Comparison of ENCODE assay signal across 12 cellular contexts in the genomic region with DNA sequence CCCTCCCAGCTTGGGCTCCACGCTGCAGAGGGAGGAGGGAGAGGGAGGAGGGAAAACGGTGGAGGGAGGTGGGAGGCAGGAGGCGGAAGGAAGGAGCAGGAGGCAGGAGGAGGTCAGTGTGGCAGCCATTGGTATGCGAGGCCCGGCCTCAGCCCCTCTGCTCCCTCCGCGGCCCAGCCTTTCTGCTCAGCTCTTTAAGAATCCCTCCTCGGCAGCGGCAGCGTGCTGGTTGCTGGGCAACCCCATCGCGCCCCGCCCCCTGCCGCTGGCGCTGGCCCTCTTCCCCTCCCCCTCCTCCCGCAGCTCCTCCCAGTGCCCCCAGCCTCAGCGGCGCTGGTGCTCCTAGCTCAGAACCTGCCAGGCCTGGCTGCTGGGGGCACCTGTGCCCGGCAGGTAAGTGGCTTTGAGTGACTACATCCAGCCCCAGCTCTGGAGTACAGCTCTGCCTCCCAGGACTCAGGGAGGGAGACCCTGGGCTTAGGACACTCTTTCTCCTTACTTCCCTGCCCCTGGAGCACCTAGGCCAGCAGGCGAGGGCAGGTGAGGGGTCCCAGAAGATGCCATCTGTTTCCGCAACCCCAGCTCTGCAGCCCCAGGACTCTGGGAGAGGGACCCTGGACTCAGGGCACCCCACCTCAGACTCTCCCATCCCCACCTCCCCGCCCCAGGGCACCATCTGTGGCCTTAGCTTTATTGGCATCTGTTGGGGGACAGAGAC. TPM values are rescaled to one million over a fixed set of nuclear protein-coding genes. Genes with fewer than 3 reads are reported as not detected.
A peak's percentile ranks its signal among the peaks of the same experiment; 100 is the strongest.
DNase-seq lines count a peak whose midpoint lies in the region; ATAC-seq, FAIRE-seq and TF ChIP-seq lines count a peak whose summit lies in the region.
"Had no signal": no experiment of that assay in that cellular context is flagged by ENCODE, and none has a peak within 500 bp of the region (broad histone marks: within the 10 kb centered on the region; RNA-seq: fewer than 3 reads in every experiment).

No MANE protein-coding gene starts in this region.

- no peak for FAIRE-seq in HTR-8/SVneo (lab: Jason Lieb, UNC)
- FAIRE-seq: colon had no signal

- H3K9ac ChIP-seq in endocrine pancreas (ENCODE audit: control insufficient read depth, insufficient read depth, low read length) = peak overlapping the region; percentile 20

- no peaks in the 10 kb centered on the region for H3K9me3 Mint-ChIP-seq in activated naive CD4-positive, alpha-beta T cell treated with anti-CD3 and anti-CD28 coated beads for 36 hours
- H3K9me3 Mint-ChIP-seq in naive thymus-derived CD8-positive, alpha-beta T cell = no peaks in the 10 kb centered on the region
- H3K9me3 Mint-ChIP-seq: stimulated activated effector memory CD8-positive, alpha-beta T cell treated with anti-CD3 and anti-CD28 coated beads, Interleukin-12 subunit alpha, Interleukin-12 subunit beta, amount 100 ng/mL, for 72 hours had no signal

- H3K36me3 ChIP-seq in left ventricle myocardium inferior (no peaks in the 10 kb centered on the region), endocrine pancreas (ENCODE audit: control insufficient read depth, insufficient read depth, low read length) (no peaks in the 10 kb centered on the region), thoracic aorta (no peaks in the 10 kb centered on the region)

- no peak overlapping the region for H3K4me3 Mint-ChIP-seq in activated naive CD4-positive, alpha-beta T cell treated with anti-CD3 and anti-CD28 coated beads for 36 hours
- H3K4me3 Mint-ChIP-seq in naive thymus-derived CD8-positive, alpha-beta T cell = no peak overlapping the region
- H3K4me3 Mint-ChIP-seq: CD4-positive, CD25-positive, alpha-beta regulatory T cell; stimulated activated effector memory CD8-positive, alpha-beta T cell treated with anti-CD3 and anti-CD28 coated beads, Interleukin-12 subunit alpha, Interleukin-12 subunit beta, amount 100 ng/mL, for 72 hours had no signal

- CTCF ChIA-PET in activated naive CD4-positive, alpha-beta T cell treated with anti-CD3 and anti-CD28 coated beads for 36 hours (lab: Charles Lee) = interaction anchor here (1.0 kb wide), 1 partner anchor 27 kb away, joined by 3 read pairs; no protein-coding TSS in a partner anchor

- ATAC-seq in left ventricle myocardium superior = no peak
- ATAC-seq in thoracic aorta (ENCODE audit: insufficient number of reproducible peaks, low FRiP score, low read depth) = no peak
- no peak for ATAC-seq in naive thymus-derived CD8-positive, alpha-beta T cell
- ATAC-seq: stimulated activated effector memory CD8-positive, alpha-beta T cell treated with anti-CD3 and anti-CD28 coated beads, Interleukin-12 subunit alpha, Interleukin-12 subunit beta, amount 100 ng/mL, for 72 hours had no signal

- peaks cover 10% of the 10 kb centered on the region for H3K27me3 ChIP-seq in left ventricle myocardium inferior (ENCODE audit: low read depth)
- H3K27me3 ChIP-seq in endocrine pancreas (ENCODE audit: control insufficient read depth, insufficient read depth, low read length) = no peaks in the 10 kb centered on the region
- H3K27me3 ChIP-seq in thoracic aorta (replicated peaks; ENCODE audit: insufficient read depth) = no peaks in the 10 kb centered on the region

- no peaks in the 10 kb centered on the region for H3K36me3 Mint-ChIP-seq in activated naive CD4-positive, alpha-beta T cell treated with anti-CD3 and anti-CD28 coated beads for 36 hours (ENCODE audit: low read depth)
- H3K36me3 Mint-ChIP-seq in naive thymus-derived CD8-positive, alpha-beta T cell = no peaks in the 10 kb centered on the region
- H3K36me3 Mint-ChIP-seq: CD4-positive, CD25-positive, alpha-beta regulatory T cell; stimulated activated effector memory CD8-positive, alpha-beta T cell treated with anti-CD3 and anti-CD28 coated beads, Interleukin-12 subunit alpha, Interleukin-12 subunit beta, amount 100 ng/mL, for 72 hours had no signal

- no peaks in the 10 kb centered on the region for H3K9me3 ChIP-seq in left ventricle myocardium inferior (replicated peaks)
- no peaks in the 10 kb centered on the region for H3K9me3 ChIP-seq in endocrine pancreas (ENCODE audit: control insufficient read depth, low read length)
- no peaks in the 10 kb centered on the region for H3K9me3 ChIP-seq in thoracic aorta

- H3K4me1 ChIP-seq in left ventricle myocardium inferior = peaks cover 16% of the 10 kb centered on the region
- H3K4me1 ChIP-seq in endocrine pancreas (ENCODE audit: control insufficient read depth, insufficient read depth, low read length) = no peaks in the 10 kb centered on the region
- peaks cover 0 to 5% of the 10 kb centered on the region in 2 donors for H3K4me1 ChIP-seq in thoracic aorta (ENCODE audit: control insufficient read depth in 1 of 2, low read depth in 2 of 2)

- POLR2A ChIA-PET in naive thymus-derived CD8-positive, alpha-beta T cell (lab: Charles Lee) = no interaction called here

- DNase-seq in left ventricle myocardium inferior (no peak), left ventricle myocardium superior (no peak), NCI-H526 treated with DMSO at 0.1 percent for 48 hours (lab: John Stamatoyannopoulos, UW) (peak; percentile 43), thoracic aorta (ENCODE audit: low spot score) (no peak), HTR-8/SVneo (ENCODE audit: insufficient read length, low spot score) (no peak)
- DNase-seq in activated naive CD4-positive, alpha-beta T cell treated with anti-CD3 and anti-CD28 coated beads for 36 hours = no peak
- DNase-seq in naive thymus-derived CD8-positive, alpha-beta T cell = no peak
- DNase-seq: activated CD8-positive, alpha-beta memory T cell treated with anti-CD3 and anti-CD28 coated beads for 24 hours; CD4-positive, CD25-positive, alpha-beta regulatory T cell had no signal

- no peak overlapping the region for H3K27ac Mint-ChIP-seq in activated naive CD4-positive, alpha-beta T cell treated with anti-CD3 and anti-CD28 coated beads for 36 hours
- H3K27ac Mint-ChIP-seq in naive thymus-derived CD8-positive, alpha-beta T cell = no peak overlapping the region
- H3K27ac Mint-ChIP-seq: CD4-positive, CD25-positive, alpha-beta regulatory T cell; stimulated activated effector memory CD8-positive, alpha-beta T cell treated with anti-CD3 and anti-CD28 coated beads, Interleukin-12 subunit alpha, Interleukin-12 subunit beta, amount 100 ng/mL, for 72 hours had no signal

- H3K4me3 ChIP-seq in left ventricle myocardium inferior = peak overlapping the region; percentile 14
- no peak overlapping the region for H3K4me3 ChIP-seq in endocrine pancreas (ENCODE audit: control insufficient read depth, insufficient read depth, low read length)
- peak overlapping the region; percentile 41 for H3K4me3 ChIP-seq in thoracic aorta

- H3K27ac ChIP-seq in left ventricle myocardium inferior (replicated peaks) = no peak overlapping the region
- no peak overlapping the region for H3K27ac ChIP-seq in thoracic aorta

- intact Hi-C loops in left ventricle myocardium inferior (cut with micrococcal nuclease) (no loop called here), left ventricle myocardium superior (cut with micrococcal nuclease) (no loop called here)
- intact Hi-C loops in activated naive CD4-positive, alpha-beta T cell treated with anti-CD3 and anti-CD28 coated beads for 36 hours (cut with micrococcal nuclease) = no loop called here

- peaks cover 12% of the 10 kb centered on the region for H3K27me3 Mint-ChIP-seq in activated naive CD4-positive, alpha-beta T cell treated with anti-CD3 and anti-CD28 coated beads for 36 hours (ENCODE audit: low read depth)
- peaks cover 9 to 21% (median 19%) of the 10 kb centered on the region in 5 donors for H3K27me3 Mint-ChIP-seq in naive thymus-derived CD8-positive, alpha-beta T cell

- no peaks in the 10 kb centered on the region for H3K4me1 Mint-ChIP-seq in activated naive CD4-positive, alpha-beta T cell treated with anti-CD3 and anti-CD28 coated beads for 36 hours (ENCODE audit: low read depth)
- H3K4me1 Mint-ChIP-seq in naive thymus-derived CD8-positive, alpha-beta T cell = peaks cover 0 to 4% (median 2%) of the 10 kb centered on the region in 4 donors
- H3K4me1 Mint-ChIP-seq: stimulated activated effector memory CD8-positive, alpha-beta T cell treated with anti-CD3 and anti-CD28 coated beads, Interleukin-12 subunit alpha, Interleukin-12 subunit beta, amount 100 ng/mL, for 72 hours had no signal

- TF ChIP-seq CTCF in left ventricle myocardium inferior (IDR thresholded peaks at IDR 0.05; ENCODE audit: borderline replicate concordance) = no peak
- no peak for TF ChIP-seq CTCF in thoracic aorta (IDR thresholded peaks at IDR 0.05)

RNA-seq across cellular contexts. Expression of a gene that starts 7.2 kb away (rescaled TPM):
- total RNA-seq in left ventricle myocardium inferior (0.44 TPM), left ventricle myocardium superior (0.45 TPM), thoracic aorta (under 1 TPM in 1 of 2 donors, not detected in 1; 0.41 TPM)
- under 1 TPM; 0.17 to 0.29 TPM for total RNA-seq in activated naive CD4-positive, alpha-beta T cell treated with anti-CD3 and anti-CD28 coated beads for 36 hours
- total RNA-seq in naive thymus-derived CD8-positive, alpha-beta T cell = not detected
- polyA plus RNA-seq in naive thymus-derived CD8-positive, alpha-beta T cell = not detected
- total RNA-seq: CD4-positive, CD25-positive, alpha-beta regulatory T cell had no signal

RNA-seq across cellular contexts. Expression of a gene that starts 42.3 kb away (rescaled TPM):
- total RNA-seq in left ventricle myocardium inferior (57.0 TPM), left ventricle myocardium superior (54.4 TPM), thoracic aorta (10 to 100 TPM; 37.7 to 85.6 TPM)
- total RNA-seq in activated naive CD4-positive, alpha-beta T cell treated with anti-CD3 and anti-CD28 coated beads for 36 hours = 10 to 100 TPM; 61.9 to 63.0 TPM
- total RNA-seq in naive thymus-derived CD8-positive, alpha-beta T cell = 10 to 100 TPM; 69.6 to 75.8 TPM
- polyA plus RNA-seq in naive thymus-derived CD8-positive, alpha-beta T cell = 100 to 1,000 TPM; 109 to 121 (median 115) TPM

RNA-seq across cellular contexts. Expression of a gene that starts 54.1 kb away (rescaled TPM):
- total RNA-seq in left ventricle myocardium inferior (920 TPM), left ventricle myocardium superior (1,107 TPM), thoracic aorta (100 to 1,000 TPM; 178 to 469 TPM)
- total RNA-seq in activated naive CD4-positive, alpha-beta T cell treated with anti-CD3 and anti-CD28 coated beads for 36 hours = 100 to 1,000 TPM; 669 to 675 TPM
- total RNA-seq in naive thymus-derived CD8-positive, alpha-beta T cell = 10 to 100 TPM; 94.9 to 95.2 TPM
- 100 to 1,000 TPM; 319 to 428 (median 392) TPM for polyA plus RNA-seq in naive thymus-derived CD8-positive, alpha-beta T cell
